ENCODE assay signal across 8 cellular contexts in genomic region chr1:25874635-25875153, GRCh38. TPM values are rescaled to one million over a fixed set of nuclear protein-coding genes. Genes with fewer than 3 reads are reported as not detected.
DNase-seq lines count a peak whose midpoint lies in the region; ATAC-seq and TF ChIP-seq lines count a peak whose summit lies in the region.

No MANE protein-coding gene starts in this region.

- DNase-seq in GM06990 (ENCODE audit: extremely low read depth, insufficient read length) (no peak), T-cell (peak in 1 of 34 experiments; percentile 15), fibroblast of pulmonary artery (ENCODE audit: low read depth) (no peak), NCI-H187 (lab: John Stamatoyannopoulos, UW) (no peak), kidney glomerular epithelial cell (lab: John Stamatoyannopoulos, UW) (no peak), NCI-H1092 (lab: John Stamatoyannopoulos, UW) (no peak)

- H3K36me3 ChIP-seq in GM06990 (ENCODE audit: control insufficient read depth, insufficient read depth, low read length) (no peaks in the 10 kb centered on the region; the same call in 1 of the 2 replicates), rectal smooth muscle tissue (ENCODE audit: control insufficient read depth, insufficient read depth, low read length) (no peaks in the 10 kb centered on the region)

- peak overlapping the region; percentile 79 for H3K27ac ChIP-seq in rectal smooth muscle tissue (ENCODE audit: low read depth, low read length)

- H3K4me3 Mint-ChIP-seq in T-cell: peak overlapping the region; percentile 73 to 86 (median 77)

- H3K9ac ChIP-seq in rectal smooth muscle tissue (ENCODE audit: low read length): peak overlapping the region; percentile 57

- no peaks in the 10 kb centered on the region; the same call in 1 of the 2 replicates for H3K27me3 ChIP-seq in GM06990 (replicated peaks; ENCODE audit: control insufficient read depth, insufficient read depth, low read length)
- no peaks in the 10 kb centered on the region for H3K27me3 ChIP-seq in rectal smooth muscle tissue (ENCODE audit: control insufficient read depth, insufficient read depth, low read length)

- ATAC-seq in T-cell (replicated peaks in 1 of 4) (peak in 2 of 4 experiments; percentile 1), GM19328 (IDR thresholded peaks at IDR 0.05; ENCODE audit: unreplicated experiment) (no peak)

- POLR2A ChIA-PET in T-cell (lab: Charles Lee): no interaction called here

- peak overlapping the region in 1 of 2 donors; percentile 69 for H3K27ac Mint-ChIP-seq in T-cell

- no peaks in the 10 kb centered on the region for H3K9me3 Mint-ChIP-seq in T-cell

- no peak for TF ChIP-seq CTCF in GM06990 (IDR thresholded peaks at IDR 0.05; ENCODE audit: insufficient read depth, low read length, poor library complexity, severe bottlenecking)
- TF ChIP-seq CTCF in fibroblast of pulmonary artery (IDR thresholded peaks at IDR 0.05; ENCODE audit: low read length, missing control alignments): no peak

- peak overlapping the region; percentile 72 for H3K4me3 ChIP-seq in GM06990 (replicated peaks; ENCODE audit: low read depth, low read length)
- peak overlapping the region; percentile 62 for H3K4me3 ChIP-seq in fibroblast of pulmonary artery (replicated peaks; ENCODE audit: low read depth, low read length)
- H3K4me3 ChIP-seq in rectal smooth muscle tissue (ENCODE audit: low read length): peak overlapping the region; percentile 78

- no peaks in the 10 kb centered on the region for H3K36me3 Mint-ChIP-seq in T-cell

- H3K27me3 Mint-ChIP-seq in T-cell: no peaks in the 10 kb centered on the region

- peaks cover 7 to 9% (median 7%) of the 10 kb centered on the region in 3 donors for H3K4me1 Mint-ChIP-seq in T-cell

- CTCF ChIA-PET in T-cell (lab: Charles Lee): interaction anchor here in 1 of 2 donors (0.8 kb wide), 2 partner anchors 17 to 123 kb away, joined by 4 to 5 read pairs; partner anchors contain the start of gene PAFAH2

- peaks cover 6% of the 10 kb centered on the region for H3K4me1 ChIP-seq in rectal smooth muscle tissue (ENCODE audit: control insufficient read depth, insufficient read depth, low read length)

RNA-seq across cellular contexts. Expression of gene PAQR7, which starts 0.8 kb away (rescaled TPM):
- 1 to 10 TPM; 1.9 to 3.8 (median 3.0) TPM for total RNA-seq in T-cell

RNA-seq across cellular contexts. Expression of gene AUNIP, which starts 15.4 kb away (rescaled TPM):
- total RNA-seq in T-cell: under 1 TPM in 2 of 5 donors, not detected in 3; 0.20 to 0.35 TPM

RNA-seq across cellular contexts. Expression of gene STMN1, which starts 31.5 kb away (rescaled TPM):
- 10 to 100 TPM; 28.4 to 54.2 (median 45.2) TPM for total RNA-seq in T-cell

RNA-seq across cellular contexts. Expression of gene MTFR1L, which starts 54.9 kb away (rescaled TPM):
- 10 to 100 TPM; 39.6 to 48.1 (median 41.6) TPM for total RNA-seq in T-cell
